ENCODE assay signal across 8 cellular contexts in the genomic region with DNA sequence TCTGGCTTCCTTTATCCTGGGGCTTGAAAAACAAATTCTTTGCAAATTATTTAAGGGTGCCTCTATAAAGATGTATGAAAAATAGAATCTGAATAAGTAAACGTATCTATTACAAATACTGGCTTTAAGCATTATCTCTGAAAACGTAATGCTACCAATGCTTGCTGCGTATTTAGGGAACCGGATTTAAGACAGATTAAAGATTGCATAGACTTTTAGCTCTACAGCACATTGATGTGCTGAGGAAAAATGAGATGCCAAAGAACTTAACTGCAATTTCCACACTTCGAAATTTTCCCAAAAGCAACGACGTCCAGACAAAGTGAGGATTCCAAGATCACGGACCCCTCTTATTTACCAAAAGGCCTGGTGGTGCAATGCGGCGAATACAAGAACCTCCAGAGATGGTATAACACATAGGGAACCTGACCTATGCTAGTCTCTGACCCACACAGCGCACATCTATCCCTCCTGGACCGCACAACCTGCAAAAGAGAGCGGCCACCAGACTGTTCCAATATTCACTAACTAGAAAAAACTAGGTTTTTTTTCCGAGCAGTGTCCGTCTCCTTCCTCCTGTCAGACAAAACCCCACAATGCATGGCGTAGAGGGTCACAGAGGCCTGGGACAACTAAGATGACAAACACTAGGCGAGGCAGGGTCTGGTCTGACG. TPM values are rescaled to one million over a fixed set of nuclear protein-coding genes. Genes with fewer than 3 reads are reported as not detected.
DNase-seq lines count a peak whose midpoint lies in the region; ATAC-seq and TF ChIP-seq lines count a peak whose summit lies in the region.

No MANE protein-coding gene starts in this region.

- peak overlapping the region; percentile 69 for H3K4me3 ChIP-seq in BJ (ENCODE audit: low read depth, low read length)
- H3K4me3 ChIP-seq in iPS-15b (ENCODE audit: low read depth, low read length), result peak overlapping the region; percentile 100

- H3K27me3 ChIP-seq in BJ (ENCODE audit: control insufficient read depth, insufficient read depth, low read length) (peaks cover 4% of the 10 kb centered on the region), iPS-15b (ENCODE audit: control insufficient read depth, insufficient read depth, low read length) (no peaks in the 10 kb centered on the region)

- POLR2A ChIA-PET in BJ (lab: Charles Lee), result interaction anchor here (0.5 kb wide), 1 partner anchor 174 kb away, joined by 3 read pairs; no protein-coding TSS in a partner anchor

- peak overlapping the region; percentile 100 for H3K9ac ChIP-seq in iPS-15b (ENCODE audit: low read depth, low read length)

- no peaks in the 10 kb centered on the region for H3K27me3 Mint-ChIP-seq in activated naive CD8-positive, alpha-beta T cell treated with anti-CD3 and anti-CD28 coated beads, Interleukin-2, amount 50 U/mL, for 24 hours

- peaks cover 5% of the 10 kb centered on the region for H3K4me1 ChIP-seq in iPS-15b (ENCODE audit: control insufficient read depth, insufficient read depth, low read length)

- no peaks in the 10 kb centered on the region for H3K9me3 ChIP-seq in iPS-15b (ENCODE audit: control insufficient read depth, insufficient read depth, low read length)

- CTCF ChIA-PET in BJ (lab: Yijun Ruan, JAX), result interaction anchor here (0.6 to 1.5 kb wide), 2 partner anchors 9 to 47 kb away, joined by 3 to 4 read pairs; no protein-coding TSS in a partner anchor

- H3K4me1 Mint-ChIP-seq in activated naive CD8-positive, alpha-beta T cell treated with anti-CD3 and anti-CD28 coated beads, Interleukin-2, amount 50 U/mL, for 24 hours, result peaks cover 36% of the 10 kb centered on the region

- no peaks in the 10 kb centered on the region for H3K9me3 Mint-ChIP-seq in activated naive CD8-positive, alpha-beta T cell treated with anti-CD3 and anti-CD28 coated beads, Interleukin-2, amount 50 U/mL, for 24 hours

- no peak overlapping the region for H3K4me3 Mint-ChIP-seq in activated naive CD8-positive, alpha-beta T cell treated with anti-CD3 and anti-CD28 coated beads, Interleukin-2, amount 50 U/mL, for 24 hours

- no peak overlapping the region for H3K27ac Mint-ChIP-seq in activated naive CD8-positive, alpha-beta T cell treated with anti-CD3 and anti-CD28 coated beads, Interleukin-2, amount 50 U/mL, for 24 hours

- peak; percentile 1 for ATAC-seq in GM19372 (IDR thresholded peaks at IDR 0.05; ENCODE audit: low read depth, unreplicated experiment)
- peak; percentile 3 for ATAC-seq in HG03432 (IDR thresholded peaks at IDR 0.05; ENCODE audit: unreplicated experiment)
- ATAC-seq in activated naive CD8-positive, alpha-beta T cell treated with anti-CD3 and anti-CD28 coated beads, Interleukin-2, amount 50 U/mL, for 24 hours, result peak; percentile 16

- no peak for TF ChIP-seq CTCF in BJ (IDR thresholded peaks at IDR 0.05; ENCODE audit: insufficient read depth, low read depth, low read length)

- DNase-seq in BJ (ENCODE audit: low read depth), result no peak
- DNase-seq in activated naive CD8-positive, alpha-beta T cell treated with anti-CD3 and anti-CD28 coated beads, Interleukin-2, amount 50 U/mL, for 24 hours, result no peak
- DNase-seq in superior temporal gyrus (ENCODE audit: extremely low spot score), result peak; percentile 37
- no peak for DNase-seq in NCI-H2081 treated with DMSO at 0.1 percent for 48 hours (lab: John Stamatoyannopoulos, UW)
- no peak for DNase-seq in activated CD4-positive, alpha-beta T cell treated with anti-CD3 and anti-CD28 coated beads, Interleukin-2, amount 50 U/mL, for 1 hour

- peaks cover 32% of the 10 kb centered on the region for H3K36me3 Mint-ChIP-seq in activated naive CD8-positive, alpha-beta T cell treated with anti-CD3 and anti-CD28 coated beads, Interleukin-2, amount 50 U/mL, for 24 hours (ENCODE audit: low read depth)

- H3K36me3 ChIP-seq in BJ (ENCODE audit: control insufficient read depth, insufficient read depth, low read length), result peaks cover 3% of the 10 kb centered on the region; the same call in 1 of the 2 replicates
- peaks cover 10% of the 10 kb centered on the region for H3K36me3 ChIP-seq in iPS-15b (ENCODE audit: control insufficient read depth, insufficient read depth, low read length)

RNA-seq across cellular contexts. Expression of a gene that starts 34.3 kb away (rescaled TPM):
- 6.5 and 9.6 TPM in 2 replicates for polyA plus RNA-seq in BJ (2011; rRNA removed)
- 8.4 and 9.1 TPM in 2 replicates for polyA minus RNA-seq in BJ (2011; rRNA and poly(A)+ RNA removed)
